8 cellular contexts compared by ENCODE assay signal in genomic region chr6:145813285-145814034, GRCh38. TPM values are rescaled to one million over a fixed set of nuclear protein-coding genes. Genes with fewer than 3 reads are reported as not detected.
DNase-seq lines count a peak whose midpoint lies in the region; ATAC-seq and TF ChIP-seq lines count a peak whose summit lies in the region.

No MANE protein-coding gene starts in this region.

- TF ChIP-seq CTCF in mucosa of descending colon (IDR thresholded peaks at IDR 0.05), result no peak

- peaks cover 57% of the 10 kb centered on the region for H3K4me1 ChIP-seq in CD4-positive, alpha-beta memory T cell (ENCODE audit: insufficient read depth, low read length)
- peaks cover 4% of the 10 kb centered on the region for H3K4me1 ChIP-seq in mucosa of descending colon (ENCODE audit: low read depth)

- POLR2A ChIA-PET in CD4-positive, alpha-beta memory T cell (lab: Charles Lee; ENCODE audit: partially characterized antibody), result interaction anchor here (0.6 to 3.0 kb wide), 5 partner anchors 9 to 151 kb away, joined by 3 to 49 read pairs (median 35); partner anchors contain the start of genes EPM2A and SHPRH

- no peaks in the 10 kb centered on the region for H3K27me3 Mint-ChIP-seq in CD4-positive, alpha-beta memory T cell

- no peaks in the 10 kb centered on the region for H3K9me3 ChIP-seq in CD4-positive, alpha-beta memory T cell (ENCODE audit: control insufficient read depth in 1 of 2, low read length in 2 of 2)
- H3K9me3 ChIP-seq in mucosa of descending colon, result no peaks in the 10 kb centered on the region

- H3K9me3 Mint-ChIP-seq in CD4-positive, alpha-beta memory T cell, result no peaks in the 10 kb centered on the region

- peaks cover 2 to 6% of the 10 kb centered on the region in 2 donors for H3K36me3 Mint-ChIP-seq in CD4-positive, alpha-beta memory T cell

- H3K4me1 Mint-ChIP-seq in CD4-positive, alpha-beta memory T cell, result peaks cover 32 to 64% (median 35%) of the 10 kb centered on the region in 4 donors

- peak overlapping the region in 6 of 7 donors; percentile 44 to 96 (median 65) for H3K27ac Mint-ChIP-seq in CD4-positive, alpha-beta memory T cell

- peak overlapping the region; percentile 44 to 79 for H3K4me3 ChIP-seq in CD4-positive, alpha-beta memory T cell (ENCODE audit: low read length in 2 of 2)
- peak overlapping the region; percentile 56 for H3K4me3 ChIP-seq in mucosa of descending colon

- peak overlapping the region; percentile 86 for H3K27ac ChIP-seq in CD4-positive, alpha-beta memory T cell (ENCODE audit: low read depth, low read length)

- H3K36me3 ChIP-seq in CD4-positive, alpha-beta memory T cell (ENCODE audit: insufficient read depth, low read length), result no peaks in the 10 kb centered on the region
- no peaks in the 10 kb centered on the region for H3K36me3 ChIP-seq in mucosa of descending colon (ENCODE audit: low read depth)

- ATAC-seq in mucosa of descending colon, result no peak
- no peak for ATAC-seq in HG03378 (IDR thresholded peaks at IDR 0.05; ENCODE audit: unreplicated experiment)

- intact Hi-C loops in CD4-positive, alpha-beta memory T cell (cut with micrococcal nuclease), result loop anchor here (1.0 to 2.0 kb wide), 3 partner anchors 53 to 151 kb away; partner anchors contain the start of genes EPM2A and SHPRH
- intact Hi-C loops in mucosa of descending colon (cut with DNase I, micrococcal nuclease), result loop anchor here in 1 of 2 donors (10.0 kb wide), 1 partner anchor 79 kb away; the partner anchor contains the start of gene EPM2A

- H3K27me3 ChIP-seq in CD4-positive, alpha-beta memory T cell (ENCODE audit: insufficient read depth, low read length), result no peaks in the 10 kb centered on the region

- H3K4me3 Mint-ChIP-seq in CD4-positive, alpha-beta memory T cell, result peak overlapping the region; percentile 73 to 94 (median 86)

- no peak for DNase-seq in CD4-positive, alpha-beta memory T cell
- DNase-seq in H4 (ENCODE audit: low spot score) (peak; percentile 56), dermis blood vessel endothelial cell (peak; percentile 67), mucosa of descending colon (peak in 1 of 3 donors; percentile 7), NCI-H748 (lab: John Stamatoyannopoulos, UW; ENCODE audit: unreplicated experiment) (no peak)
- no peak for DNase-seq in activated CD4-positive, CD25-positive, alpha-beta regulatory T cell treated with anti-CD3 and anti-CD28 coated beads, Interleukin-2, amount 50 U/mL, for 72 hours

- CTCF ChIA-PET in CD4-positive, alpha-beta memory T cell (lab: Charles Lee; ENCODE audit: partially characterized antibody), result interaction anchor here (1.6 kb wide), 1 partner anchor 74 kb away, joined by 5 read pairs; no protein-coding TSS in a partner anchor

TF ChIP-seq in PFSK-1, 5 proteins besides CTCF, POLR2A, EP300 and RAD21:
- TF ChIP-seq FOXP2 (optimal IDR thresholded peaks at IDR 0.05; ENCODE audit: borderline replicate concordance, extremely low read depth, extremely low read length, insufficient read depth) (no peak), SIN3A (IDR thresholded peaks at IDR 0.05; ENCODE audit: borderline replicate concordance, insufficient read depth, low read length) (0 out of 2 replicates have a peak, but pooled peaks have one; percentile 61)

RNA-seq across cellular contexts. Expression of gene FBXO30, which starts 1.1 kb away (rescaled TPM):
- 1 to 10 TPM; 7.5 to 8.0 TPM for total RNA-seq in CD4-positive, alpha-beta memory T cell
- 1 to 10 TPM; 1.4 to 1.9 TPM for polyA plus RNA-seq in CD4-positive, alpha-beta memory T cell
- total RNA-seq in H4 (2014; rRNA removed; shearing (Covaris generic)), result 3.3 and 5.5 TPM in 2 replicates
- polyA plus RNA-seq in PFSK-1 (2012; ENCODE audit: insufficient read length, low read depth), result 3.4 TPM
- 14.8 and 18.5 TPM in 2 replicates for total RNA-seq in dermis blood vessel endothelial cell
- total RNA-seq in mucosa of descending colon, result 10 to 100 TPM in 1 of 3 donors, 1 to 10 TPM in 2; 6.3 to 34.7 (median 7.1) TPM

Comparison
In these comparisons a context has a peak if more than half of its experiments do, and no peak if none do; other contexts are left out.
1. DNase-seq: peak in H4 (single experiment) and dermis blood vessel endothelial cell (single experiment); none in CD4-positive, alpha-beta memory T cell (0 of 5), NCI-H748 (single experiment) and activated CD4-positive, CD25-positive, alpha-beta regulatory T cell treated with anti-CD3 and anti-CD28 coated beads, Interleukin-2, amount 50 U/mL, for 72 hours (single experiment).